Comparison of ENCODE assay signal across 30 cellular contexts in the genomic region with DNA sequence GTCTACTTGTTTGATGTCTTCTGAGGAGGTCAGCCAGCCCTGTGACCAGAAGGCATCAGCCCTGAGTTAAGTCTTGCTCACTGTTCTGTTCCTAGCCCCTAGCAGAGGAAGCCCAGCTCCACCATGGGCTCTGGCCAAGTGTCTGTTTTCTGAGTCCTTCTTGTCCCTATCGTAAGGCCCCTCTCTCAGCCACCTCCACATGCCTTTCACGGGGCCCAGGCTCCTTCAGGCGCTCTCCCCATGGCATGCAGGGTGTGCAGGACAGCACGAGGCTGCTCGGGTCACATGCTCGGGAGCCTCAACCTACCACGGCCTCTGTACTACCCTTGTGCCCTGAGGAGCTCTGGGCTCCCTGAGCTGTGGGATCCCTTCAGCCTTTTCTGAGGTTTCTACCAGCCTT. TPM values are rescaled to one million over a fixed set of nuclear protein-coding genes. Genes with fewer than 3 reads are reported as not detected.
"Had no signal": no experiment of that assay in that cellular context is flagged by ENCODE, and none has a peak within 500 bp of the region (broad histone marks: within the 10 kb centered on the region; RNA-seq: fewer than 3 reads in every experiment).

No MANE protein-coding gene starts in this region.

- H3K9me3 ChIP-seq: colonic mucosa, esophagus muscularis mucosa, ovary, psoas muscle, stomach, tibial artery, upper lobe of right lung, uterus had no signal

- DNase-seq: colonic mucosa; effector CD8-positive, alpha-beta T cell; foreskin keratinocyte; glutamatergic neuron; hypothalamus; immature natural killer cell; left ventricle myocardium superior; mesenchymal stem cell; midbrain; naive thymus-derived CD4-positive, alpha-beta T cell; occipital lobe; ovary; posterior cingulate gyrus; psoas muscle; right cardiac atrium; stimulated activated CD4-positive, alpha-beta T cell treated with anti-CD3 and anti-CD28 coated beads, Interleukin-15, amount 100 ng/mL, for 24 hours; stimulated activated CD4-positive, alpha-beta T cell treated with anti-CD3 and anti-CD28 coated beads, Interleukin-2, amount 100 ng/mL, for 48 hours; stimulated activated naive B cell treated with anti-CD40 and anti-IgM and Interleukin-4, amounts not matched to agents 10 μg/mL and 1 μg/mL and 100 μg/mL, for 72 hours; stomach; tibial artery; upper lobe of right lung; uterus had no signal

- ATAC-seq: foreskin keratinocyte; left ventricle myocardium superior; naive thymus-derived CD4-positive, alpha-beta T cell; psoas muscle; right cardiac atrium; stimulated activated naive B cell treated with anti-CD40 and anti-IgM and Interleukin-4, amounts not matched to agents 10 μg/mL and 1 μg/mL and 100 μg/mL, for 72 hours; upper lobe of right lung had no signal

- H3K4me1 Mint-ChIP-seq: central memory CD8-positive, alpha-beta T cell; nephron; stimulated activated naive B cell treated with anti-CD40 and anti-IgM and Interleukin-4, amounts not matched to agents 10 μg/mL and 1 μg/mL and 100 μg/mL, for 72 hours had no signal

- H3K4me3 ChIP-seq: colonic mucosa, esophagus muscularis mucosa, lung, ovary, psoas muscle, skin epidermis, stomach, tibial artery, upper lobe of right lung, uterus had no signal

- H3K27me3 ChIP-seq: colonic mucosa, esophagus muscularis mucosa, foreskin keratinocyte, ovary, stomach, tibial artery, upper lobe of right lung, uterus had no signal

- H3K4me1 ChIP-seq: colonic mucosa, esophagus muscularis mucosa, foreskin keratinocyte, psoas muscle, stomach, tibial artery, upper lobe of right lung, uterus had no signal

- H3K27ac ChIP-seq: colonic mucosa, esophagus muscularis mucosa, foreskin keratinocyte, ovary, psoas muscle, skin epidermis, stomach, tibial artery, upper lobe of right lung, uterus had no signal

- FAIRE-seq: endothelial cell of umbilical vein, keratinocyte had no signal

- H3K9me3 Mint-ChIP-seq: central memory CD8-positive, alpha-beta T cell; dendritic cell treated with granulocyte-macrophage colony-stimulating factor and Interleukin-4, amounts not matched to agents 40 ng/mL and 50 ng/mL, for 4 days; immature natural killer cell; naive thymus-derived CD4-positive, alpha-beta T cell; nephron; stimulated activated naive B cell treated with anti-CD40 and anti-IgM and Interleukin-4, amounts not matched to agents 10 μg/mL and 1 μg/mL and 100 μg/mL, for 72 hours had no signal

- H3K27ac Mint-ChIP-seq: dendritic cell treated with granulocyte-macrophage colony-stimulating factor and Interleukin-4, amounts not matched to agents 40 ng/mL and 50 ng/mL, for 4 days; immature natural killer cell; naive thymus-derived CD4-positive, alpha-beta T cell; nephron; stimulated activated naive B cell treated with anti-CD40 and anti-IgM and Interleukin-4, amounts not matched to agents 10 μg/mL and 1 μg/mL and 100 μg/mL, for 72 hours had no signal

- H3K36me3 ChIP-seq: colonic mucosa, esophagus muscularis mucosa, ovary, stomach, tibial artery, upper lobe of right lung, uterus had no signal

- H3K36me3 Mint-ChIP-seq: immature natural killer cell; naive thymus-derived CD4-positive, alpha-beta T cell; stimulated activated naive B cell treated with anti-CD40 and anti-IgM and Interleukin-4, amounts not matched to agents 10 μg/mL and 1 μg/mL and 100 μg/mL, for 72 hours had no signal

- H3K27me3 Mint-ChIP-seq: central memory CD8-positive, alpha-beta T cell; dendritic cell treated with granulocyte-macrophage colony-stimulating factor and Interleukin-4, amounts not matched to agents 40 ng/mL and 50 ng/mL, for 4 days; stimulated activated naive B cell treated with anti-CD40 and anti-IgM and Interleukin-4, amounts not matched to agents 10 μg/mL and 1 μg/mL and 100 μg/mL, for 72 hours had no signal

- H3K4me3 Mint-ChIP-seq: central memory CD8-positive, alpha-beta T cell; dendritic cell treated with granulocyte-macrophage colony-stimulating factor and Interleukin-4, amounts not matched to agents 40 ng/mL and 50 ng/mL, for 4 days; immature natural killer cell; naive thymus-derived CD4-positive, alpha-beta T cell; nephron; stimulated activated naive B cell treated with anti-CD40 and anti-IgM and Interleukin-4, amounts not matched to agents 10 μg/mL and 1 μg/mL and 100 μg/mL, for 72 hours had no signal

RNA-seq across cellular contexts. Expression of a gene that starts 47.8 kb away (rescaled TPM):
- polyA plus RNA-seq: naive thymus-derived CD4-positive, alpha-beta T cell had no signal
